ENCODE assay signal across 30 cellular contexts in genomic region chr21:39625211-39625895, GRCh38. TPM values are rescaled to one million over a fixed set of nuclear protein-coding genes. Genes with fewer than 3 reads are reported as not detected.
"Had no signal": no experiment of that assay in that cellular context is flagged by ENCODE, and none has a peak within 500 bp of the region (broad histone marks: within the 10 kb centered on the region; RNA-seq: fewer than 3 reads in every experiment).

No MANE protein-coding gene starts in this region.

- FAIRE-seq: keratinocyte had no signal

- H3K27me3 ChIP-seq: gastrocnemius medialis, thyroid gland, upper lobe of right lung had no signal

- ATAC-seq: activated T-helper 17 cell treated with anti-CD3 and anti-CD28 coated beads, Interleukin-2, amount 50 U/mL, for 72 hours; gastrocnemius medialis; natural killer cell treated with Interleukin-12 subunit alpha and Interleukin-12 subunit beta and Interleukin-15 and Interleukin-18, amount 100 ng/mL, for 72 hours; sciatic nerve; stimulated activated memory B cell treated with anti-CD40 and anti-IgM and Interleukin-4, amounts not matched to agents 10 μg/mL and 1 μg/mL and 100 μg/mL, for 72 hours; T-helper 17 cell; upper lobe of right lung had no signal

- DNase-seq: activated CD4-positive, alpha-beta memory T cell treated with anti-CD3 and anti-CD28 coated beads, Interleukin-2, amount 10 ng/mL, durations not matched to agents 7 days and 5 days; activated CD4-positive, alpha-beta T cell treated with anti-CD3 and anti-CD28 coated beads for 1 hour; activated CD4-positive, alpha-beta T cell treated with anti-CD3 and anti-CD28 coated beads, Interleukin-2, amount 10 ng/mL, durations not matched to agents 7 days and 5 days; activated CD8-positive, alpha-beta memory T cell treated with anti-CD3 and anti-CD28 coated beads, Interleukin-2, amount 50 U/mL, for 48 hours; activated gamma-delta T cell treated with Interleukin-2 at 50 U/mL for 16 hours; activated naive CD4-positive, alpha-beta T cell treated with anti-CD3 and anti-CD28 coated beads, Interleukin-2, amount 50 U/mL, for 16 hours; activated T-cell treated with anti-CD3 and anti-CD28 coated beads, Interleukin-2, amount 50 U/mL, for 24 hours; amygdala; caudate nucleus; effector CD4-positive, alpha-beta T cell; gastrocnemius medialis; glutamatergic neuron; midbrain; stimulated activated CD4-positive, alpha-beta T cell treated with anti-CD3 and anti-CD28 coated beads, Interleukin-4, amount 100 ng/mL, for 4 hours; stimulated activated CD8-positive, alpha-beta memory T cell treated with anti-CD3 and anti-CD28 coated beads, Interleukin-4, amount 100 ng/mL, for 48 hours; stomach; T-helper 17 cell; T1000; thyroid gland; upper lobe of right lung had no signal

- H3K4me3 Mint-ChIP-seq: activated CD4-positive, alpha-beta memory T cell treated with anti-CD3 and anti-CD28 coated beads, Interleukin-2, amount 10 ng/mL, durations not matched to agents 7 days and 5 days; activated CD4-positive, alpha-beta T cell treated with anti-CD3 and anti-CD28 coated beads, Interleukin-2, amount 10 ng/mL, durations not matched to agents 7 days and 5 days; activated T-cell treated with anti-CD3 and anti-CD28 coated beads, Interleukin-2, amount 50 U/mL, for 24 hours; activated T-helper 17 cell treated with anti-CD3 and anti-CD28 coated beads, Interleukin-2, amount 50 U/mL, for 72 hours; memory B cell; natural killer cell treated with Interleukin-12 subunit alpha and Interleukin-12 subunit beta and Interleukin-15 and Interleukin-18, amount 100 ng/mL, for 72 hours; stimulated activated memory B cell treated with anti-CD40 and anti-IgM and Interleukin-4, amounts not matched to agents 10 μg/mL and 1 μg/mL and 100 μg/mL, for 72 hours; T-helper 17 cell had no signal

- H3K4me1 ChIP-seq: gastrocnemius medialis, stomach, upper lobe of right lung had no signal

- H3K9me3 ChIP-seq: gastrocnemius medialis, stomach, thyroid gland, upper lobe of right lung had no signal

- H3K4me1 Mint-ChIP-seq: activated CD4-positive, alpha-beta memory T cell treated with anti-CD3 and anti-CD28 coated beads, Interleukin-2, amount 10 ng/mL, durations not matched to agents 7 days and 5 days; activated CD4-positive, alpha-beta T cell treated with anti-CD3 and anti-CD28 coated beads, Interleukin-2, amount 10 ng/mL, durations not matched to agents 7 days and 5 days; activated T-helper 17 cell treated with anti-CD3 and anti-CD28 coated beads, Interleukin-2, amount 50 U/mL, for 72 hours; memory B cell; stimulated activated memory B cell treated with anti-CD40 and anti-IgM and Interleukin-4, amounts not matched to agents 10 μg/mL and 1 μg/mL and 100 μg/mL, for 72 hours; T-helper 17 cell had no signal

- H3K27ac Mint-ChIP-seq: activated CD4-positive, alpha-beta memory T cell treated with anti-CD3 and anti-CD28 coated beads, Interleukin-2, amount 10 ng/mL, durations not matched to agents 7 days and 5 days; activated CD4-positive, alpha-beta T cell treated with anti-CD3 and anti-CD28 coated beads, Interleukin-2, amount 10 ng/mL, durations not matched to agents 7 days and 5 days; activated T-cell treated with anti-CD3 and anti-CD28 coated beads, Interleukin-2, amount 50 U/mL, for 24 hours; activated T-helper 17 cell treated with anti-CD3 and anti-CD28 coated beads, Interleukin-2, amount 50 U/mL, for 72 hours; memory B cell; natural killer cell treated with Interleukin-12 subunit alpha and Interleukin-12 subunit beta and Interleukin-15 and Interleukin-18, amount 100 ng/mL, for 72 hours; progenitor cell of endocrine pancreas; stimulated activated memory B cell treated with anti-CD40 and anti-IgM and Interleukin-4, amounts not matched to agents 10 μg/mL and 1 μg/mL and 100 μg/mL, for 72 hours; T-helper 17 cell had no signal

- H3K36me3 ChIP-seq: gastrocnemius medialis, stomach, thyroid gland, upper lobe of right lung had no signal

- H3K27me3 Mint-ChIP-seq: activated CD4-positive, alpha-beta memory T cell treated with anti-CD3 and anti-CD28 coated beads, Interleukin-2, amount 10 ng/mL, durations not matched to agents 7 days and 5 days; progenitor cell of endocrine pancreas; stimulated activated memory B cell treated with anti-CD40 and anti-IgM and Interleukin-4, amounts not matched to agents 10 μg/mL and 1 μg/mL and 100 μg/mL, for 72 hours had no signal

- H3K4me3 ChIP-seq: gastrocnemius medialis, skin epidermis, stomach, thyroid gland, upper lobe of right lung had no signal

- H3K27ac ChIP-seq: epithelial cell of prostate, gastrocnemius medialis, skin epidermis, stomach, thyroid gland, upper lobe of right lung had no signal

- H3K36me3 Mint-ChIP-seq: memory B cell; stimulated activated memory B cell treated with anti-CD40 and anti-IgM and Interleukin-4, amounts not matched to agents 10 μg/mL and 1 μg/mL and 100 μg/mL, for 72 hours had no signal

RNA-seq across cellular contexts. Expression of gene B3GALT5, which starts 12.6 kb away (rescaled TPM):
- total RNA-seq: activated CD4-positive, alpha-beta memory T cell treated with anti-CD3 and anti-CD28 coated beads, Interleukin-2, amount 10 ng/mL, durations not matched to agents 7 days and 5 days; activated CD4-positive, alpha-beta T cell treated with anti-CD3 and anti-CD28 coated beads, Interleukin-2, amount 10 ng/mL, durations not matched to agents 7 days and 5 days; natural killer cell treated with Interleukin-12 subunit alpha and Interleukin-12 subunit beta and Interleukin-15 and Interleukin-18, amount 100 ng/mL, for 72 hours; omental fat pad; sciatic nerve; T-helper 17 cell; upper lobe of right lung had no signal
- polyA plus RNA-seq: keratinocyte had no signal
